In the genomic region with DNA sequence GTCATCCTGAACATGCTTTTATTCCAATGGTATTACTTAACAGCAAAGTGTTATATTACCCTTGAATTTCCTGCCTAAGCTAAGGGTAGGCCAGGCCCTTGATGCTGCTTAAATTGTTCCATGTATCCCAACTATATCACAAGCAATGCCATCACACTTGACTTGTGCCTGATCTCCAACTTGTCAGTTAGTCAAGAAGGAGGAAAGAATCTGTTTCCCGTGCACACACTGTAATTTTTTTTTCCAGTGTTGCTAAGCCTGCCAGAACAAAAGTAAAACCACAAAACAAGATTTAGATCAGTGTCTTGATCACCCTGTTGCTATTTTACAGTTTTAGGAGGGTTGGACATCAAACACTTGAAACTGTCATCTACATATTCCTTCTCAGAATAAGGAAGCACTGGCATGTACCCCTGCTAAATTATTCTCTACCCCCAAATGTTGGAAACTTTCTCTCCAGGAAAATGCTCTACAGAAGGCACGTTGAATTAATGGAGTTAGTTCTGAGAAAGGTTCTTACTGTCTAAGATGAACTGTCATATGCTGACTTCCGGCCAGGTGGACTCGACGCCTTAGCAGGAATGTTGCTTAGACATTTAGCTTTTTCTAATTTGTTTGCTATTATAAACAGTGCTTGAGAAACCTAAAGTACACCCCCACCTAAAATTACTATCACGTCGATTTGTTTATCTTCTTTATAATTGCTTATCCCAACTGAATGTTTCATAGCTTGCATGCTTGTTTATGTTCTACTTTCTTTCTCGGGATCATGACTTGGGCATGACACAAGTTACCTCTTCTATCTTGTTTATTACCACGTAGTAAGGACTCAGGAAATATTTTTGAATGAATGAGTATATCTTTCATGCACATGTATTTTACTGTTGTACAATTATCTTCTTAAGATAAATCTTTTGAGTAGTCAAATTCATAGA, we compare ENCODE assay signal across 1 cellular context.
TF ChIP-seq lines count a peak whose summit lies in the region.

No MANE protein-coding gene starts in this region.

TF ChIP-seq in SK-N-SH, 30 proteins besides CTCF, POLR2A, EP300 and RAD21 (continued from another document):
- no peak for TF ChIP-seq TEAD4 (IDR thresholded peaks at IDR 0.05; ENCODE audit: borderline replicate concordance, insufficient read depth)
